In the genomic region with DNA sequence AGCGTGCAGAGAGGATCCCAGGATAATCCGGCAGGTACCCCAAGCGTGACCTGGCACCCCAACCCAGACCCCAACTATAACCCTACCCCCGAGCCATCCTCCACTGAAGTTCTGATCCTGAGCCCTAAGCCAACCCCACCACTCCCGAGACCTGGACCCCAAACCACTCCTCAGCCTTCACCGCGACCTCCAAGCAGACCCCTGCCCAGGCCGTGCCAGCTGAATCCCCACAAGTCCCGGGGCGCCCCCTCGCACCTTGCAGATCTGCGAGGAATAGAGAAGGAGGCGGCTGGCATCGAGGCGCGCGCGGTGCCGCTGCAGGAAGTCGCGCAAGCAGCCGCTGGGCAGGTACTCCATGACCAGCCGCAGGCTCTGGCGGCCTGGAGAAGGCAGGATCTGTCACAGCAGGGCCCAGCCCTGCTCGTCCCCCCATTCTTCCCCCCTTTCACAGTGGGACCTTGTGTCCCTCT, we compare ENCODE assay signal across 11 cellular contexts. TPM values are rescaled to one million over a fixed set of nuclear protein-coding genes. Genes with fewer than 3 reads are reported as not detected.
DNase-seq lines count a peak whose midpoint lies in the region; ATAC-seq and TF ChIP-seq lines count a peak whose summit lies in the region.
"Had no signal": no experiment of that assay in that cellular context is flagged by ENCODE, and none has a peak within 500 bp of the region (broad histone marks: within the 10 kb centered on the region; RNA-seq: fewer than 3 reads in every experiment).

No MANE protein-coding gene starts in this region.

- no peak for TF ChIP-seq POLR2A in HCT116 (IDR thresholded peaks at IDR 0.05; ENCODE audit: borderline replicate concordance, extremely low read depth, insufficient read depth, insufficient read length)

- H3K9me2 ChIP-seq in HCT116 (ENCODE audit: insufficient read depth), result no peaks in the 10 kb centered on the region
- H3K9me2 ChIP-seq in hepatocyte (replicated peaks; ENCODE audit: insufficient read depth), result no peaks in the 10 kb centered on the region

- no peak for TF ChIP-seq CTCF in HCT116 (IDR thresholded peaks at IDR 0.05 in 2 of 3, conservative IDR thresholded peaks at IDR 0.05 in 1 of 3; ENCODE audit: borderline replicate concordance in 1 of 3, insufficient read depth in 1 of 3, low read depth in 2 of 3, low read length in 2 of 3)
- TF ChIP-seq CTCF in WERI-Rb-1 (IDR thresholded peaks at IDR 0.05; ENCODE audit: low read depth, low read length), result no peak
- no peak for TF ChIP-seq CTCF in hepatocyte (IDR thresholded peaks at IDR 0.05; ENCODE audit: poor library complexity)
- TF ChIP-seq CTCF in psoas muscle (IDR thresholded peaks at IDR 0.05), result no peak
- no peak for TF ChIP-seq CTCF in MCF 10A (IDR thresholded peaks at IDR 0.05; ENCODE audit: unreplicated experiment)

- POLR2A ChIA-PET in HCT116 (lab: Charles Lee), result interaction anchor here (0.6 to 2.4 kb wide), 14 partner anchors 11 to 763 kb away, joined by 3 to 37 read pairs (median 4); a partner anchor contains a TSS
- POLR2A ChIA-PET in MCF 10A (lab: Yijun Ruan, JAX), result no interaction called here

- no peaks in the 10 kb centered on the region for H3K27me3 Mint-ChIP-seq in MCF 10A (ENCODE audit: insufficient read depth, unreplicated experiment)

- H3K79me2 ChIP-seq in HCT116 (ENCODE audit: insufficient read depth, low read length) (no peaks in the 10 kb centered on the region), hepatocyte (no peaks in the 10 kb centered on the region)

- peaks cover 7% of the 10 kb centered on the region for H3K4me1 Mint-ChIP-seq in MCF 10A (ENCODE audit: insufficient read depth, unreplicated experiment)

- intact Hi-C loops in HCT116 (cut with micrococcal nuclease) (no loop called here), psoas muscle (cut with DNase I) (no loop called here), MCF 10A (cut with micrococcal nuclease) (no loop called here)

- no peak for TF ChIP-seq RAD21 in HCT116 (IDR thresholded peaks at IDR 0.05; ENCODE audit: low read depth)

- H3K36me3 ChIP-seq in HCT116 (ENCODE audit: control insufficient read depth in 1 of 2, insufficient read depth in 2 of 2, low read length in 2 of 2), result no peaks in the 10 kb centered on the region
- H3K36me3 ChIP-seq in WERI-Rb-1, result no peaks in the 10 kb centered on the region
- H3K36me3 ChIP-seq in hepatocyte (replicated peaks; ENCODE audit: insufficient read depth, low read depth), result no peaks in the 10 kb centered on the region
- no peaks in the 10 kb centered on the region for H3K36me3 ChIP-seq in psoas muscle (ENCODE audit: insufficient read depth in 1 of 2, low read depth in 1 of 2)

- H3K4me1 ChIP-seq in HCT116 (ENCODE audit: control insufficient read depth in 1 of 2, insufficient read depth in 2 of 2, low read length in 2 of 2) (peaks cover 15 to 37% of the 10 kb centered on the region in 2 experiments), hepatocyte (ENCODE audit: insufficient read depth) (no peaks in the 10 kb centered on the region), psoas muscle (no peaks in the 10 kb centered on the region)

- no peaks in the 10 kb centered on the region for H3K27me3 ChIP-seq in HCT116 (ENCODE audit: insufficient read depth, low read length)
- no peaks in the 10 kb centered on the region for H3K27me3 ChIP-seq in WERI-Rb-1 (ENCODE audit: insufficient read depth, low read depth, severe bottlenecking)
- peaks cover 25% of the 10 kb centered on the region for H3K27me3 ChIP-seq in hepatocyte
- H3K27me3 ChIP-seq in psoas muscle (ENCODE audit: insufficient read depth in 3 of 3, low read length in 2 of 3), result peaks cover 0 to 71% (median 9%) of the 10 kb centered on the region in 3 donors

- H3K27ac Mint-ChIP-seq in MCF 10A (ENCODE audit: low read depth, unreplicated experiment), result no peak overlapping the region

- H3K9ac ChIP-seq in HCT116 (ENCODE audit: low read length), result peak overlapping the region; percentile 77

- DNase-seq in HCT116 (ENCODE audit: low read depth, low spot score), result no peak
- no peak for DNase-seq in WERI-Rb-1
- DNase-seq in hepatocyte (ENCODE audit: low spot score), result no peak
- no peak for DNase-seq in psoas muscle
- no peak for DNase-seq in NCI-H187 (lab: John Stamatoyannopoulos, UW)
- DNase-seq in MCF 10A (ENCODE audit: unreplicated experiment), result no peak
- DNase-seq: amniotic stem cell, COR-L47, MM.1S had no signal

- BruUV-seq in HCT116 (replicated peaks; lab: Mats Ljungman, UMichigan), result no TSS peak
- no TSS peak for BruUV-seq in MCF 10A (replicated peaks; lab: Mats Ljungman, UMichigan)

- H3K9me3 Mint-ChIP-seq in MCF 10A (ENCODE audit: unreplicated experiment), result no peaks in the 10 kb centered on the region

- H3K9me3 ChIP-seq in HCT116 (ENCODE audit: control insufficient read depth in 1 of 2, insufficient read depth in 1 of 2, low read depth in 1 of 2, low read length in 2 of 2) (no peaks in the 10 kb centered on the region), WERI-Rb-1 (ENCODE audit: severe bottlenecking) (no peaks in the 10 kb centered on the region), hepatocyte (ENCODE audit: low read depth) (no peaks in the 10 kb centered on the region), psoas muscle (no peaks in the 10 kb centered on the region)

- H3K4me3 ChIP-seq in HCT116 (replicated peaks in 1 of 2; ENCODE audit: low read depth in 1 of 2, low read length in 2 of 2), result peak overlapping the region; percentile 66 to 74
- H3K4me3 ChIP-seq in WERI-Rb-1 (ENCODE audit: low read depth, low read length), result peak overlapping the region; percentile 30
- no peak overlapping the region for H3K4me3 ChIP-seq in hepatocyte
- peak overlapping the region; percentile 15 for H3K4me3 ChIP-seq in psoas muscle

- 39% methylated on average over 25 of the region's 25 CpGs for WGBS in hepatocyte (ENCODE audit: low lambda C conversion rate, missing lambda C conversion rate)
- WGBS in psoas muscle, 3 donors, result 26 to 32% (median 27%) methylated on average over 21 to 25 of the region's 25 CpGs

- CTCF ChIA-PET in HCT116 (lab: Charles Lee) (interaction anchor here (0.6 to 1.4 kb wide), 10 partner anchors 8 to 390 kb away, joined by 3 to 17 read pairs (median 3); a partner anchor contains a TSS), MCF 10A (lab: Yijun Ruan, JAX) (no interaction called here)

- no peak overlapping the region for H3K4me3 Mint-ChIP-seq in MCF 10A (ENCODE audit: unreplicated experiment)

- H2AFZ ChIP-seq in HCT116 (ENCODE audit: low read depth, low read length, poor library complexity, severe bottlenecking), result no peak overlapping the region
- no peak overlapping the region for H2AFZ ChIP-seq in hepatocyte

- H3K27ac ChIP-seq in HCT116 (ENCODE audit: low read depth, low read length), result peak overlapping the region; percentile 49; the same call in 1 of the 2 replicates
- no peak overlapping the region for H3K27ac ChIP-seq in WERI-Rb-1
- H3K27ac ChIP-seq in hepatocyte, result no peak overlapping the region
- no peak overlapping the region for H3K27ac ChIP-seq in psoas muscle

- RAD21 ChIA-PET in HCT116 (lab: Charles Lee; ENCODE audit: low non-redundant PET in 1 of 2, low total read pairs in 2 of 2, uncharacterized antibody in 2 of 2, unreplicated experiment in 2 of 2), result interaction anchor here in 1 of 2 experiments (0.5 to 0.9 kb wide), 3 partner anchors 14 to 101 kb away, joined by 4 to 7 read pairs (median 5); a partner anchor contains a TSS

- H3K36me3 Mint-ChIP-seq in MCF 10A (ENCODE audit: insufficient read depth, unreplicated experiment), result no peaks in the 10 kb centered on the region

- H4K20me1 ChIP-seq in HCT116 (ENCODE audit: insufficient read depth) (no peaks in the 10 kb centered on the region), hepatocyte (ENCODE audit: insufficient read depth, poor library complexity, severe bottlenecking) (no peaks in the 10 kb centered on the region)

- H3K4me2 ChIP-seq in HCT116 (ENCODE audit: low read length), result peak overlapping the region; percentile 97
- H3K4me2 ChIP-seq in hepatocyte, result peak overlapping the region; percentile 70

- ATAC-seq in HCT116 (no peak), psoas muscle (no peak), HG02885 (IDR thresholded peaks at IDR 0.05; ENCODE audit: poor library complexity, unreplicated experiment) (no peak)

TF ChIP-seq in HCT116, 20 proteins besides CTCF, POLR2A, EP300 and RAD21 (continues in another document):
- no peak for TF ChIP-seq YY1 (IDR thresholded peaks at IDR 0.05; ENCODE audit: extremely low read depth, insufficient replicate concordance, low read depth, low read length)
- TF ChIP-seq ZFX (IDR thresholded peaks at IDR 0.05), result no peak
- no peak for TF ChIP-seq SIN3A (IDR thresholded peaks at IDR 0.05; ENCODE audit: low read depth)
- TF ChIP-seq, protein P1, sequence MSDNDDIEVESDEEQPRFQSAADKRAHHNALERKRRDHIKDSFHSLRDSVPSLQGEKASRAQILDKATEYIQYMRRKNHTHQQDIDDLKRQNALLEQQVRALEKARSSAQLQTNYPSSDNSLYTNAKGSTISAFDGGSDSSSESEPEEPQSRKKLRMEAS (IDR thresholded peaks at IDR 0.05), result no peak
- TF ChIP-seq EZH2phosphoT487 (IDR thresholded peaks at IDR 0.05; ENCODE audit: borderline replicate concordance), result no peak
- no peak for TF ChIP-seq EGR1 (IDR thresholded peaks at IDR 0.05; ENCODE audit: low read depth)

RNA-seq across cellular contexts. Expression of a gene that starts 10.1 kb away (rescaled TPM):
- 0.96 TPM for total RNA-seq in HCT116 (2021; ENCODE audit: unreplicated experiment)
- polyA plus RNA-seq in HCT116 (2012), result 0.98 and 1.7 TPM in 2 replicates
- not detected in 2 replicates for total RNA-seq in hepatocyte
- 0.21 and 0.35 TPM in 2 replicates for polyA plus RNA-seq in hepatocyte
- total RNA-seq in psoas muscle, result not detected
- polyA plus RNA-seq in psoas muscle, result not detected
- total RNA-seq in MCF 10A (2022), result not detected in 2 replicates
- total RNA-seq: renal cortical epithelial cell had no signal

RNA-seq across cellular contexts. Expression of a gene that starts 16.3 kb away (rescaled TPM):
- total RNA-seq in HCT116 (2021; ENCODE audit: unreplicated experiment) (5.7 TPM), hepatocyte (2.2 and 3.2 TPM in 2 replicates), psoas muscle (1 to 10 TPM in 3 of 4 donors, under 1 TPM in 1; 0.95 to 4.0 (median 1.1) TPM), MCF 10A (2022) (not detected in 2 replicates)
- polyA plus RNA-seq in HCT116 (2012), result 3.7 and 3.8 TPM in 2 replicates
- polyA plus RNA-seq in hepatocyte (3.0 and 3.6 TPM in 2 replicates), psoas muscle (under 1 TPM; 0.17 to 0.35 (median 0.31) TPM)

RNA-seq across cellular contexts. Expression of a gene that starts 28.3 kb away (rescaled TPM):
- total RNA-seq in HCT116 (2021; ENCODE audit: unreplicated experiment), result 3,525 TPM
- polyA plus RNA-seq in HCT116 (2012), result 5,441 and 5,557 TPM in 2 replicates
- 646 and 823 TPM in 2 replicates for total RNA-seq in hepatocyte
- polyA plus RNA-seq in hepatocyte, result 1,069 and 1,114 TPM in 2 replicates
- total RNA-seq in psoas muscle, result 1,000 to 10,000 TPM; 1,164 to 1,735 (median 1,510) TPM
- 1,000 to 10,000 TPM; 2,246 to 3,046 (median 2,399) TPM for polyA plus RNA-seq in psoas muscle
- 3,250 and 3,372 TPM in 2 replicates for total RNA-seq in MCF 10A (2022)

RNA-seq across cellular contexts. Expression of a gene that starts 36.5 kb away (rescaled TPM):
- total RNA-seq in HCT116 (2021; ENCODE audit: unreplicated experiment) (22.2 TPM), hepatocyte (19.1 and 22.6 TPM in 2 replicates), psoas muscle (under 1 TPM in 1 of 4 donors, not detected in 3; 0.38 TPM), MCF 10A (2022) (0.40 and 0.49 TPM in 2 replicates)
- polyA plus RNA-seq in HCT116 (2012), result 30.3 and 34.5 TPM in 2 replicates
- polyA plus RNA-seq in hepatocyte (14.6 and 16.7 TPM in 2 replicates), psoas muscle (under 1 TPM in 2 of 3 donors, not detected in 1; 0.03 to 0.08 TPM)

RNA-seq across cellular contexts. Expression of a gene that starts 40.3 kb away (rescaled TPM):
- total RNA-seq in HCT116 (2021; ENCODE audit: unreplicated experiment) (0.59 TPM), hepatocyte (0.03 TPM in 1 of 2 replicates, not detected in the other), psoas muscle (not detected), MCF 10A (2022) (not detected in 2 replicates)
- 0.32 and 0.34 TPM in 2 replicates for polyA plus RNA-seq in HCT116 (2012)
- polyA plus RNA-seq in hepatocyte (not detected in 2 replicates), psoas muscle (not detected)
- total RNA-seq: renal cortical epithelial cell had no signal
